19 cellular contexts compared by ENCODE assay signal in genomic region chr12:87382959-87383591, GRCh38.
DNase-seq lines count a peak whose midpoint lies in the region; ATAC-seq and TF ChIP-seq lines count a peak whose summit lies in the region.
"Had no signal": no experiment of that assay in that cellular context is flagged by ENCODE, and none has a peak within 500 bp of the region (broad histone marks: within the 10 kb centered on the region; RNA-seq: fewer than 3 reads in every experiment).

No MANE protein-coding gene starts in this region.

- no peak overlapping the region for H3K4me3 ChIP-seq in mesendoderm (ENCODE audit: low read length)
- H3K4me3 ChIP-seq in left ventricle myocardium inferior, result no peak overlapping the region
- H3K4me3 ChIP-seq: GM23338, K562 had no signal

- no peaks in the 10 kb centered on the region for H3K79me1 ChIP-seq in mesendoderm (ENCODE audit: low read length)

- H3K27ac ChIP-seq in mesendoderm (ENCODE audit: low read depth, low read length) (no peak overlapping the region), left ventricle myocardium inferior (replicated peaks) (no peak overlapping the region)
- H3K27ac ChIP-seq: HL-60 had no signal

- no peak overlapping the region for H2AK5ac ChIP-seq in mesendoderm (ENCODE audit: low read length)

- no peak overlapping the region for H3K4me2 ChIP-seq in mesendoderm (ENCODE audit: low read length)
- H3K4me2 ChIP-seq: GM23338 had no signal

- H3K36me3 ChIP-seq in mesendoderm (ENCODE audit: control insufficient read depth, insufficient read depth, low read length) (no peaks in the 10 kb centered on the region), left ventricle myocardium inferior (no peaks in the 10 kb centered on the region)

- H3K4me1 ChIP-seq in mesendoderm (ENCODE audit: control insufficient read depth, low read depth, low read length), result peaks cover 9% of the 10 kb centered on the region
- no peaks in the 10 kb centered on the region for H3K4me1 ChIP-seq in left ventricle myocardium inferior

- H3K23ac ChIP-seq in mesendoderm (ENCODE audit: low read length), result no peak overlapping the region

- intact Hi-C loops in left ventricle myocardium inferior (cut with micrococcal nuclease), result no loop called here

- H3K9ac ChIP-seq in mesendoderm (ENCODE audit: low read length), result no peak overlapping the region

- H2BK5ac ChIP-seq in mesendoderm (ENCODE audit: low read length), result no peak overlapping the region

- H4K8ac ChIP-seq in mesendoderm (ENCODE audit: low read depth, low read length), result no peak overlapping the region

- no peaks in the 10 kb centered on the region for H3K27me3 ChIP-seq in mesendoderm (ENCODE audit: insufficient read depth, low read length, poor library complexity)
- H3K27me3 ChIP-seq in left ventricle myocardium inferior (ENCODE audit: low read depth), result no peaks in the 10 kb centered on the region

- no peak overlapping the region for H2BK15ac ChIP-seq in mesendoderm (replicated peaks; ENCODE audit: low read depth)

- no peak for ATAC-seq in HG03460 (IDR thresholded peaks at IDR 0.05; ENCODE audit: unreplicated experiment)
- ATAC-seq: GM23338, K562 had no signal

- TF ChIP-seq CTCF in left ventricle myocardium inferior (IDR thresholded peaks at IDR 0.05; ENCODE audit: borderline replicate concordance), result no peak

- no peaks in the 10 kb centered on the region for H3K9me3 ChIP-seq in left ventricle myocardium inferior (replicated peaks)

- no peak overlapping the region for H4K5ac ChIP-seq in mesendoderm (ENCODE audit: low read length)

- no peak overlapping the region for H2BK120ac ChIP-seq in mesendoderm (ENCODE audit: low read depth, low read length)

- H3K79me2 ChIP-seq in mesendoderm (ENCODE audit: control insufficient read depth, insufficient read depth, low read length), result no peaks in the 10 kb centered on the region

- no peak overlapping the region for H3K18ac ChIP-seq in mesendoderm (ENCODE audit: low read length)

- no CpG with 5 or more reads among the region's 2 CpGs for WGBS in mesendoderm (ENCODE audit: extremely low coverage, insufficient coverage, low lambda C conversion rate)

- H3K4ac ChIP-seq in mesendoderm (ENCODE audit: low read depth, low read length), result no peak overlapping the region

- no peak overlapping the region for H3K56ac ChIP-seq in mesendoderm (ENCODE audit: low read length)

- DNase-seq in NOMO-1 treated with DMSO at 0.1 percent for 48 hours (lab: John Stamatoyannopoulos, UW; ENCODE audit: unreplicated experiment) (peak; percentile 1), NOMO-1 (lab: John Stamatoyannopoulos, UW; ENCODE audit: unreplicated experiment in 2 of 2) (no peak), NCI-H748 (lab: John Stamatoyannopoulos, UW; ENCODE audit: unreplicated experiment) (peak; percentile 43), mesendoderm (peak; percentile 57), left ventricle myocardium inferior (no peak), HT-29 (ENCODE audit: low spot score) (no peak)
- DNase-seq in central memory CD4-positive, alpha-beta T cell, result no peak
- DNase-seq: CD4-positive, CD25-positive, alpha-beta regulatory T cell; DND-41; GDM1; NCI-H1092; NCI-H187 treated with DMSO at 0.1 percent for 48 hours; NCI-H2227 treated with DMSO at 0.1 percent for 48 hours; NCI-H526 treated with DMSO at 0.1 percent for 48 hours; SHP77 treated with DMSO at 0.1 percent for 48 hours had no signal

Comparison
In these comparisons a context has a peak if more than half of its experiments do, and no peak if none do; other contexts are left out.
1. DNase-seq: peak in NOMO-1 treated with DMSO at 0.1 percent for 48 hours (single experiment), NCI-H748 (single experiment) and mesendoderm (single experiment); none in NOMO-1 (0 of 2), central memory CD4-positive, alpha-beta T cell (single experiment), left ventricle myocardium inferior (single experiment) and HT-29 (single experiment).